In the genomic region with DNA sequence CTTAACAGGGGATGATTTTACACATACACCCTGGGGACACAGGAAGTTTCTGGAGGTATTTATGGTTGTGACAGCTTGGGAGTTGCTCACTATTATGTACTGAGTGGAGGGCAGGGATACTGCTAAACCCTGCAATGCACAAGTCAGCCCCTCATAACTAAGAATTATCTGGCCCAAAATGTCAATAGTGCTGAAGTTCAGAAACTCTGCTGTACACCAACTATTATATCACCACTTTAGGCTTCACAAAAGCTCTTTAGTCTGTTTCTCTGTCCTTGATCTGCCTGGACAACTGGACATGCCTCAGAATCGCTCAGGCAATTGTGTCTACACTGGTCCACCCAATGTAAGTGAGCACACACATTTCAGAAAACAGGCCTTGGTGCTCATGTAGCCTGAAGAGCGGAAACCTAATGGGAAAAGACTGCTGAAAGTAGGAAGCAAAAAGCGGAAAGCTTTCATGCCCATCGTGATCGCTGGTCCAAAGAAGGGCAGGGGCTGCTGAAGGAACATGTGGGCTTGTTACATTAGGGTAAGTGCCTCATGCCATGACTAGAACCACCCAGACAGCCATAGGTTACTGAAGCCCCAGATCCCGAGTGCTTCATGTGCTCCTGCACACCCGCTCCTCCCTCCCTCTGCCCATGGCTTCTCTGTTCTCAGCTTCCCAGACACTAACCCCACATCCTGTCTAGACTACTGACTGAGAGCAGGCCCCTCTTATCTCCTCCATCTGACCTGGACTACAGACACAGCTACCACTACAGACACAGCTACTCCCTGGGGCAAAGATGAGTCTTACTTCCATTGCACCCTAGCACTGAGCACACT, we compare ENCODE assay signal across 1 cellular context.
TF ChIP-seq lines count a peak whose summit lies in the region.

No MANE protein-coding gene starts in this region.

TF ChIP-seq in HepG2, 621 proteins besides CTCF, POLR2A, EP300 and RAD21 (continued from another document and continues in another):
- TF ChIP-seq PHF5A (CRISPR knock-in tag; IDR thresholded peaks at IDR 0.05; ENCODE audit: low read depth, unreplicated experiment): peak; percentile 60
- TF ChIP-seq ZNF564 (CRISPR knock-in tag; IDR thresholded peaks at IDR 0.05): peak; percentile 61; the same call in 1 of the 2 replicates
- TF ChIP-seq ZIK1 (CRISPR knock-in tag; IDR thresholded peaks at IDR 0.05; ENCODE audit: borderline replicate concordance, low read depth): no peak; the same call in 1 of the 2 replicates
- TF ChIP-seq, protein P1, sequence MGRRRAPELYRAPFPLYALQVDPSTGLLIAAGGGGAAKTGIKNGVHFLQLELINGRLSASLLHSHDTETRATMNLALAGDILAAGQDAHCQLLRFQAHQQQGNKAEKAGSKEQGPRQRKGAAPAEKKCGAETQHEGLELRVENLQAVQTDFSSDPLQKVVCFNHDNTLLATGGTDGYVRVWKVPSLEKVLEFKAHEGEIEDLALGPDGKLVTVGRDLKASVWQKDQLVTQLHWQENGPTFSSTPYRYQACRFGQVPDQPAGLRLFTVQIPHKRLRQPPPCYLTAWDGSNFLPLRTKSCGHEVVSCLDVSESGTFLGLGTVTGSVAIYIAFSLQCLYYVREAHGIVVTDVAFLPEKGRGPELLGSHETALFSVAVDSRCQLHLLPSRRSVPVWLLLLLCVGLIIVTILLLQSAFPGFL (CRISPR knock-in tag; IDR thresholded peaks at IDR 0.05): no peak
- TF ChIP-seq ZNF562 (CRISPR knock-in tag; IDR thresholded peaks at IDR 0.05; ENCODE audit: borderline replicate concordance): no peak
- TF ChIP-seq, protein P2, sequence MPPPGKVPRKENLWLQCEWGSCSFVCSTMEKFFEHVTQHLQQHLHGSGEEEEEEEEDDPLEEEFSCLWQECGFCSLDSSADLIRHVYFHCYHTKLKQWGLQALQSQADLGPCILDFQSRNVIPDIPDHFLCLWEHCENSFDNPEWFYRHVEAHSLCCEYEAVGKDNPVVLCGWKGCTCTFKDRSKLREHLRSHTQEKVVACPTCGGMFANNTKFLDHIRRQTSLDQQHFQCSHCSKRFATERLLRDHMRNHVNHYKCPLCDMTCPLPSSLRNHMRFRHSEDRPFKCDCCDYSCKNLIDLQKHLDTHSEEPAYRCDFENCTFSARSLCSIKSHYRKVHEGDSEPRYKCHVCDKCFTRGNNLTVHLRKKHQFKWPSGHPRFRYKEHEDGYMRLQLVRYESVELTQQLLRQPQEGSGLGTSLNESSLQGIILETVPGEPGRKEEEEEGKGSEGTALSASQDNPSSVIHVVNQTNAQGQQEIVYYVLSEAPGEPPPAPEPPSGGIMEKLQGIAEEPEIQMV (CRISPR knock-in tag; IDR thresholded peaks at IDR 0.05; ENCODE audit: low read depth): peak; percentile 42; the same call in 1 of the 2 replicates
- TF ChIP-seq CAMTA2 (CRISPR knock-in tag; IDR thresholded peaks at IDR 0.05; ENCODE audit: borderline replicate concordance): no peak
- no peak for TF ChIP-seq SNRNP70 (IDR thresholded peaks at IDR 0.05; ENCODE audit: low read depth, low read length)
- TF ChIP-seq HNF4G (IDR thresholded peaks at IDR 0.05; ENCODE audit: borderline replicate concordance, low read depth, low read length): peak; percentile 49; the same call in 1 of the 2 replicates
- no peak for TF ChIP-seq HNF4G (CRISPR knock-in tag; IDR thresholded peaks at IDR 0.05; ENCODE audit: borderline replicate concordance, low read depth)
- TF ChIP-seq, protein P3, sequence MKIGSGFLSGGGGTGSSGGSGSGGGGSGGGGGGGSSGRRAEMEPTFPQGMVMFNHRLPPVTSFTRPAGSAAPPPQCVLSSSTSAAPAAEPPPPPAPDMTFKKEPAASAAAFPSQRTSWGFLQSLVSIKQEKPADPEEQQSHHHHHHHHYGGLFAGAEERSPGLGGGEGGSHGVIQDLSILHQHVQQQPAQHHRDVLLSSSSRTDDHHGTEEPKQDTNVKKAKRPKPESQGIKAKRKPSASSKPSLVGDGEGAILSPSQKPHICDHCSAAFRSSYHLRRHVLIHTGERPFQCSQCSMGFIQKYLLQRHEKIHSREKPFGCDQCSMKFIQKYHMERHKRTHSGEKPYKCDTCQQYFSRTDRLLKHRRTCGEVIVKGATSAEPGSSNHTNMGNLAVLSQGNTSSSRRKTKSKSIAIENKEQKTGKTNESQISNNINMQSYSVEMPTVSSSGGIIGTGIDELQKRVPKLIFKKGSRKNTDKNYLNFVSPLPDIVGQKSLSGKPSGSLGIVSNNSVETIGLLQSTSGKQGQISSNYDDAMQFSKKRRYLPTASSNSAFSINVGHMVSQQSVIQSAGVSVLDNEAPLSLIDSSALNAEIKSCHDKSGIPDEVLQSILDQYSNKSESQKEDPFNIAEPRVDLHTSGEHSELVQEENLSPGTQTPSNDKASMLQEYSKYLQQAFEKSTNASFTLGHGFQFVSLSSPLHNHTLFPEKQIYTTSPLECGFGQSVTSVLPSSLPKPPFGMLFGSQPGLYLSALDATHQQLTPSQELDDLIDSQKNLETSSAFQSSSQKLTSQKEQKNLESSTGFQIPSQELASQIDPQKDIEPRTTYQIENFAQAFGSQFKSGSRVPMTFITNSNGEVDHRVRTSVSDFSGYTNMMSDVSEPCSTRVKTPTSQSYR (CRISPR knock-in tag; IDR thresholded peaks at IDR 0.05; ENCODE audit: borderline replicate concordance): no peak
- TF ChIP-seq FOXJ3 (CRISPR knock-in tag; IDR thresholded peaks at IDR 0.05; ENCODE audit: borderline replicate concordance): 0 out of 2 replicates have a peak, but pooled peaks have one; percentile 37
- no peak for TF ChIP-seq NKX3-1 (CRISPR knock-in tag; IDR thresholded peaks at IDR 0.05)
- TF ChIP-seq ZNF552 (CRISPR knock-in tag; IDR thresholded peaks at IDR 0.05; ENCODE audit: borderline replicate concordance): no peak
- TF ChIP-seq, protein P4, sequence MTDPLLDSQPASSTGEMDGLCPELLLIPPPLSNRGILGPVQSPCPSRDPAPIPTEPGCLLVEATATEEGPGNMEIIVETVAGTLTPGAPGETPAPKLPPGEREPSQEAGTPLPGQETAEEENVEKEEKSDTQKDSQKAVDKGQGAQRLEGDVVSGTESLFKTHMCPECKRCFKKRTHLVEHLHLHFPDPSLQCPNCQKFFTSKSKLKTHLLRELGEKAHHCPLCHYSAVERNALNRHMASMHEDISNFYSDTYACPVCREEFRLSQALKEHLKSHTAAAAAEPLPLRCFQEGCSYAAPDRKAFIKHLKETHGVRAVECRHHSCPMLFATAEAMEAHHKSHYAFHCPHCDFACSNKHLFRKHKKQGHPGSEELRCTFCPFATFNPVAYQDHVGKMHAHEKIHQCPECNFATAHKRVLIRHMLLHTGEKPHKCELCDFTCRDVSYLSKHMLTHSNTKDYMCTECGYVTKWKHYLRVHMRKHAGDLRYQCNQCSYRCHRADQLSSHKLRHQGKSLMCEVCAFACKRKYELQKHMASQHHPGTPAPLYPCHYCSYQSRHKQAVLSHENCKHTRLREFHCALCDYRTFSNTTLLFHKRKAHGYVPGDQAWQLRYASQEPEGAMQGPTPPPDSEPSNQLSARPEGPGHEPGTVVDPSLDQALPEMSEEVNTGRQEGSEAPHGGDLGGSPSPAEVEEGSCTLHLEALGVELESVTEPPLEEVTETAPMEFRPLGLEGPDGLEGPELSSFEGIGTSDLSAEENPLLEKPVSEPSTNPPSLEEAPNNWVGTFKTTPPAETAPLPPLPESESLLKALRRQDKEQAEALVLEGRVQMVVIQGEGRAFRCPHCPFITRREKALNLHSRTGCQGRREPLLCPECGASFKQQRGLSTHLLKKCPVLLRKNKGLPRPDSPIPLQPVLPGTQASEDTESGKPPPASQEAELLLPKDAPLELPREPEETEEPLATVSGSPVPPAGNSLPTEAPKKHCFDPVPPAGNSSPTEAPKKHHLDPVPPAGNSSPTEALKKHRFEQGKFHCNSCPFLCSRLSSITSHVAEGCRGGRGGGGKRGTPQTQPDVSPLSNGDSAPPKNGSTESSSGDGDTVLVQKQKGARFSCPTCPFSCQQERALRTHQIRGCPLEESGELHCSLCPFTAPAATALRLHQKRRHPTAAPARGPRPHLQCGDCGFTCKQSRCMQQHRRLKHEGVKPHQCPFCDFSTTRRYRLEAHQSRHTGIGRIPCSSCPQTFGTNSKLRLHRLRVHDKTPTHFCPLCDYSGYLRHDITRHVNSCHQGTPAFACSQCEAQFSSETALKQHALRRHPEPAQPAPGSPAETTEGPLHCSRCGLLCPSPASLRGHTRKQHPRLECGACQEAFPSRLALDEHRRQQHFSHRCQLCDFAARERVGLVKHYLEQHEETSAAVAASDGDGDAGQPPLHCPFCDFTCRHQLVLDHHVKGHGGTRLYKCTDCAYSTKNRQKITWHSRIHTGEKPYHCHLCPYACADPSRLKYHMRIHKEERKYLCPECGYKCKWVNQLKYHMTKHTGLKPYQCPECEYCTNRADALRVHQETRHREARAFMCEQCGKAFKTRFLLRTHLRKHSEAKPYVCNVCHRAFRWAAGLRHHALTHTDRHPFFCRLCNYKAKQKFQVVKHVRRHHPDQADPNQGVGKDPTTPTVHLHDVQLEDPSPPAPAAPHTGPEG (CRISPR knock-in tag; IDR thresholded peaks at IDR 0.05): no peak
- TF ChIP-seq RORA (CRISPR knock-in tag; IDR thresholded peaks at IDR 0.05): no peak
- TF ChIP-seq CHD4 (IDR thresholded peaks at IDR 0.05; ENCODE audit: borderline replicate concordance, low read length): peak; percentile 6; the same call in 1 of the 2 replicates
- peak; percentile 70; the same call in 1 of the 2 replicates for TF ChIP-seq ZBTB7B (CRISPR knock-in tag; IDR thresholded peaks at IDR 0.05)
- TF ChIP-seq, protein P5, sequence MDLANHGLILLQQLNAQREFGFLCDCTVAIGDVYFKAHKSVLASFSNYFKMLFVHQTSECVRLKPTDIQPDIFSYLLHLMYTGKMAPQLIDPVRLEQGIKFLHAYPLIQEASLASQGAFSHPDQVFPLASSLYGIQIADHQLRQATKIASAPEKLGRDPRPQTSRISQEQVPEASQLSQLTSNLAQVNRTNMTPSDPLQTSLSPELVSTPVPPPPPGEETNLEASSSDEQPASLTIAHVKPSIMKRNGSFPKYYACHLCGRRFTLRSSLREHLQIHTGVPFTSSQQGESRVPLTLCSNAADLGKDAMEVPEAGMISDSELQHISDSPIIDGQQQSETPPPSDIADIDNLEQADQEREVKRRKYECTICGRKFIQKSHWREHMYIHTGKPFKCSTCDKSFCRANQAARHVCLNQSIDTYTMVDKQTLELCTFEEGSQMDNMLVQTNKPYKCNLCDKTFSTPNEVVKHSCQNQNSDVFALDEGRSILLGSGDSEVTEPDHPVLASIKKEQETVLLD (CRISPR knock-in tag; IDR thresholded peaks at IDR 0.05; ENCODE audit: low read depth): no peak
- TF ChIP-seq, protein P6, sequence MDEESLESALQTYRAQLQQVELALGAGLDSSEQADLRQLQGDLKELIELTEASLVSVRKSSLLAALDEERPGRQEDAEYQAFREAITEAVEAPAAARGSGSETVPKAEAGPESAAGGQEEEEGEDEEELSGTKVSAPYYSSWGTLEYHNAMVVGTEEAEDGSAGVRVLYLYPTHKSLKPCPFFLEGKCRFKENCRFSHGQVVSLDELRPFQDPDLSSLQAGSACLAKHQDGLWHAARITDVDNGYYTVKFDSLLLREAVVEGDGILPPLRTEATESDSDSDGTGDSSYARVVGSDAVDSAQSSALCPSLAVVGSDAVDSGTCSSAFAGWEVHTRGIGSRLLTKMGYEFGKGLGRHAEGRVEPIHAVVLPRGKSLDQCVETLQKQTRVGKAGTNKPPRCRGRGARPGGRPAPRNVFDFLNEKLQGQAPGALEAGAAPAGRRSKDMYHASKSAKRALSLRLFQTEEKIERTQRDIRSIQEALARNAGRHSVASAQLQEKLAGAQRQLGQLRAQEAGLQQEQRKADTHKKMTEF (CRISPR knock-in tag; IDR thresholded peaks at IDR 0.05): peak; percentile 63
- TF ChIP-seq, protein P7, sequence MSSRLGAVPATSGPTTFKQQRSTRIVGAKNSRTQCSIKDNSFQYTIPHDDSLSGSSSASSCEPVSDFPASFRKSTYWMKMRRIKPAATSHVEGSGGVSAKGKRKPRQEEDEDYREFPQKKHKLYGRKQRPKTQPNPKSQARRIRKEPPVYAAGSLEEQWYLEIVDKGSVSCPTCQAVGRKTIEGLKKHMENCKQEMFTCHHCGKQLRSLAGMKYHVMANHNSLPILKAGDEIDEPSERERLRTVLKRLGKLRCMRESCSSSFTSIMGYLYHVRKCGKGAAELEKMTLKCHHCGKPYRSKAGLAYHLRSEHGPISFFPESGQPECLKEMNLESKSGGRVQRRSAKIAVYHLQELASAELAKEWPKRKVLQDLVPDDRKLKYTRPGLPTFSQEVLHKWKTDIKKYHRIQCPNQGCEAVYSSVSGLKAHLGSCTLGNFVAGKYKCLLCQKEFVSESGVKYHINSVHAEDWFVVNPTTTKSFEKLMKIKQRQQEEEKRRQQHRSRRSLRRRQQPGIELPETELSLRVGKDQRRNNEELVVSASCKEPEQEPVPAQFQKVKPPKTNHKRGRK (CRISPR knock-in tag; IDR thresholded peaks at IDR 0.05): no peak
- no peak for TF ChIP-seq MAFF (IDR thresholded peaks at IDR 0.05; ENCODE audit: low read depth, low read length)
- no peak for TF ChIP-seq TRIM24 (CRISPR knock-in tag; IDR thresholded peaks at IDR 0.05)
- no peak for TF ChIP-seq IKZF4 (CRISPR knock-in tag; IDR thresholded peaks at IDR 0.05; ENCODE audit: borderline replicate concordance, low read depth, not compliant biosample characterization)
- TF ChIP-seq ZNF235 (CRISPR knock-in tag; IDR thresholded peaks at IDR 0.05; ENCODE audit: borderline replicate concordance): no peak
- TF ChIP-seq MAF1 (CRISPR knock-in tag; IDR thresholded peaks at IDR 0.05; ENCODE audit: borderline replicate concordance): no peak
- TF ChIP-seq, protein P8, sequence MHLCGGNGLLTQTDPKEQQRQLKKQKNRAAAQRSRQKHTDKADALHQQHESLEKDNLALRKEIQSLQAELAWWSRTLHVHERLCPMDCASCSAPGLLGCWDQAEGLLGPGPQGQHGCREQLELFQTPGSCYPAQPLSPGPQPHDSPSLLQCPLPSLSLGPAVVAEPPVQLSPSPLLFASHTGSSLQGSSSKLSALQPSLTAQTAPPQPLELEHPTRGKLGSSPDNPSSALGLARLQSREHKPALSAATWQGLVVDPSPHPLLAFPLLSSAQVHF (CRISPR knock-in tag; IDR thresholded peaks at IDR 0.05): no peak
- no peak for TF ChIP-seq ZBTB21 (CRISPR knock-in tag; IDR thresholded peaks at IDR 0.05)
- no peak for TF ChIP-seq ZNF569 (CRISPR knock-in tag; IDR thresholded peaks at IDR 0.05; ENCODE audit: borderline replicate concordance)
- no peak for TF ChIP-seq TEAD2 (CRISPR knock-in tag; IDR thresholded peaks at IDR 0.05)
- no peak for TF ChIP-seq ARNT (IDR thresholded peaks at IDR 0.05)
- no peak for TF ChIP-seq ZNF777 (CRISPR knock-in tag; IDR thresholded peaks at IDR 0.05)
- TF ChIP-seq JARID2 (CRISPR knock-in tag; IDR thresholded peaks at IDR 0.05; ENCODE audit: insufficient replicate concordance): no peak
- TF ChIP-seq, protein P9, sequence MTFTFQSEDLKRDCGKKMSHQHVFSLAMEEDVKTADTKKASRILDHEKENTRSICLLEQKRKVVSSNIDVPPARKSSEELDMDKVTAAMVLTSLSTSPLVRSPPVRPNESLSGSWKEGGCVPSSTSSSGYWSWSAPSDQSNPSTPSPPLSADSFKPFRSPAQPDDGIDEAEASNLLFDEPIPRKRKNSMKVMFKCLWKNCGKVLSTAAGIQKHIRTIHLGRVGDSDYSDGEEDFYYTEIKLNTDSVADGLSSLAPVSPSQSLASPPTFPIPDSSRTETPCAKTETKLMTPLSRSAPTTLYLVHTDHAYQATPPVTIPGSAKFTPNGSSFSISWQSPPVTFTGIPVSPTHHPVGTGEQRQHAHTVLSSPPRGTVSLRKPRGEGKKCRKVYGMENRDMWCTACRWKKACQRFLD (CRISPR knock-in tag; IDR thresholded peaks at IDR 0.05; ENCODE audit: borderline replicate concordance): no peak
